ENCODE assay signal across 1 cellular context in the genomic region with DNA sequence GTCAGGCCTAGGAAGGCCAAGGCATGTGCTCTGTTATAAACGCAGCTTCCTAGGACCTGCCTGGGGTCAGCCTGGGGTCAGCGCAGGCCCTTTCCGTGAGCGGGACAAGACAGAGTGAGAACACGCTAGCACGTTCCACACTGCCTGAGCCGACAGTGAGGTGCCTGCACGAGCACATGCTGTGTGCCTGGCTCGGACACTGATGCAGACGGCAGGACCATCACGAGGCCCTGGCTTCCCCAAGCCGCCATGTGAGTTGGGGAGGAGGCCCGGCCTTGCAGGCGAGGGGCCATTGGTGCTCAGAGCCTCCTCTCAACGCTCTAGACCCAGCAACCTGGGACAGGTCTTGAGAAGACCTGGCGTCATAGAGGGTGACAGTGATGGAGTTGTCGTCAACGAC.
TF ChIP-seq lines count a peak whose summit lies in the region.

No MANE protein-coding gene starts in this region.

TF ChIP-seq in HCT116, 20 proteins besides CTCF, POLR2A, EP300 and RAD21 (continued from another document):
- TF ChIP-seq, protein P1, sequence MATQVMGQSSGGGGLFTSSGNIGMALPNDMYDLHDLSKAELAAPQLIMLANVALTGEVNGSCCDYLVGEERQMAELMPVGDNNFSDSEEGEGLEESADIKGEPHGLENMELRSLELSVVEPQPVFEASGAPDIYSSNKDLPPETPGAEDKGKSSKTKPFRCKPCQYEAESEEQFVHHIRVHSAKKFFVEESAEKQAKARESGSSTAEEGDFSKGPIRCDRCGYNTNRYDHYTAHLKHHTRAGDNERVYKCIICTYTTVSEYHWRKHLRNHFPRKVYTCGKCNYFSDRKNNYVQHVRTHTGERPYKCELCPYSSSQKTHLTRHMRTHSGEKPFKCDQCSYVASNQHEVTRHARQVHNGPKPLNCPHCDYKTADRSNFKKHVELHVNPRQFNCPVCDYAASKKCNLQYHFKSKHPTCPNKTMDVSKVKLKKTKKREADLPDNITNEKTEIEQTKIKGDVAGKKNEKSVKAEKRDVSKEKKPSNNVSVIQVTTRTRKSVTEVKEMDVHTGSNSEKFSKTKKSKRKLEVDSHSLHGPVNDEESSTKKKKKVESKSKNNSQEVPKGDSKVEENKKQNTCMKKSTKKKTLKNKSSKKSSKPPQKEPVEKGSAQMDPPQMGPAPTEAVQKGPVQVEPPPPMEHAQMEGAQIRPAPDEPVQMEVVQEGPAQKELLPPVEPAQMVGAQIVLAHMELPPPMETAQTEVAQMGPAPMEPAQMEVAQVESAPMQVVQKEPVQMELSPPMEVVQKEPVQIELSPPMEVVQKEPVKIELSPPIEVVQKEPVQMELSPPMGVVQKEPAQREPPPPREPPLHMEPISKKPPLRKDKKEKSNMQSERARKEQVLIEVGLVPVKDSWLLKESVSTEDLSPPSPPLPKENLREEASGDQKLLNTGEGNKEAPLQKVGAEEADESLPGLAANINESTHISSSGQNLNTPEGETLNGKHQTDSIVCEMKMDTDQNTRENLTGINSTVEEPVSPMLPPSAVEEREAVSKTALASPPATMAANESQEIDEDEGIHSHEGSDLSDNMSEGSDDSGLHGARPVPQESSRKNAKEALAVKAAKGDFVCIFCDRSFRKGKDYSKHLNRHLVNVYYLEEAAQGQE (IDR thresholded peaks at IDR 0.05; ENCODE audit: low read depth), result no peak
- TF ChIP-seq CBX3 (IDR thresholded peaks at IDR 0.05; ENCODE audit: low read depth), result no peak
- no peak for TF ChIP-seq TCF7L2 (IDR thresholded peaks at IDR 0.05; ENCODE audit: borderline replicate concordance, extremely low read depth, insufficient read depth, insufficient read length)
- TF ChIP-seq SRF (IDR thresholded peaks at IDR 0.05; ENCODE audit: low read depth), result no peak
- no peak for TF ChIP-seq ZNF274 (IDR thresholded peaks at IDR 0.05; ENCODE audit: low read depth, low read length)
- TF ChIP-seq CEBPB (IDR thresholded peaks at IDR 0.05; ENCODE audit: low read depth), result no peak
